Comparison of ENCODE assay signal across 25 cellular contexts in genomic region chr15:68617777-68618176, GRCh38.
"Had no signal": no experiment of that assay in that cellular context is flagged by ENCODE, and none has a peak within 500 bp of the region (broad histone marks: within the 10 kb centered on the region; RNA-seq: fewer than 3 reads in every experiment).

No MANE protein-coding gene starts in this region.

- H3K27me3 ChIP-seq: pancreas, sigmoid colon, suprapubic skin, transverse colon had no signal

- ATAC-seq: activated naive CD4-positive, alpha-beta T cell treated with anti-CD3 and anti-CD28 coated beads, Interleukin-2, amount 50 U/mL, for 72 hours; activated T-cell treated with anti-CD3 and anti-CD28 coated beads, Interleukin-2, amount 50 U/mL, for 72 hours; stimulated activated memory B cell treated with anti-CD40 and anti-IgM and Interleukin-4, amounts not matched to agents 10 μg/mL and 1 μg/mL and 100 μg/mL, for 72 hours; stimulated activated naive CD8-positive, alpha-beta T cell treated with anti-CD3 and anti-CD28 coated beads, Interleukin-15, amount 100 ng/mL, for 72 hours had no signal

- H3K4me1 ChIP-seq: pancreas, prostate gland had no signal

- H3K4me3 ChIP-seq: esophagus squamous epithelium, pancreas, prostate gland, sigmoid colon, suprapubic skin, transverse colon had no signal

- H3K36me3 ChIP-seq: esophagus squamous epithelium, pancreas, prostate gland, sigmoid colon, suprapubic skin, transverse colon had no signal

- H3K9me3 ChIP-seq: esophagus squamous epithelium, pancreas, prostate gland, sigmoid colon, suprapubic skin, transverse colon had no signal

- H3K27ac ChIP-seq: epithelial cell of prostate, pancreas, prostate gland, transverse colon, VCaP had no signal

- DNase-seq: activated CD4-positive, alpha-beta T cell treated with anti-CD3 and anti-CD28 coated beads for 4 hours; activated CD4-positive, alpha-beta T cell treated with anti-CD3 and anti-CD28 coated beads, Interleukin-2, amount 50 U/mL, for 4 hours; activated naive CD4-positive, alpha-beta T cell; activated T-cell treated with anti-CD3 and anti-CD28 coated beads for 4 hours; activated T-cell treated with anti-CD3 and anti-CD28 coated beads, Interleukin-2, amount 50 U/mL, for 72 hours; effector CD4-positive, alpha-beta T cell; esophagus squamous epithelium; foreskin melanocyte; mammary epithelial cell; nephron progenitor cell; pancreas; retina; sigmoid colon; small intestine; stimulated activated CD4-positive, alpha-beta T cell treated with anti-CD3 and anti-CD28 coated beads, Interleukin-4, amount 100 ng/mL, for 4 hours; stimulated activated CD8-positive, alpha-beta memory T cell treated with anti-CD3 and anti-CD28 coated beads, Interleukin-4, amount 100 ng/mL, for 48 hours; stimulated activated naive CD8-positive, alpha-beta T cell treated with anti-CD3 and anti-CD28 coated beads, Interleukin-15, amount 100 ng/mL, for 72 hours; T-helper 9 cell; transverse colon had no signal
